ENCODE assay signal across 1 cellular context in genomic region chr6:15322184-15322583, GRCh38.
TF ChIP-seq lines count a peak whose summit lies in the region.

No MANE protein-coding gene starts in this region.

TF ChIP-seq in GM23338, 12 proteins besides CTCF, POLR2A, EP300 and RAD21:
- TF ChIP-seq ZNF462 (CRISPR knock-in tag; IDR thresholded peaks at IDR 0.05) (no peak), EZH2 (IDR thresholded peaks at IDR 0.05; ENCODE audit: low read depth, unreplicated experiment) (no peak), ZNF331 (CRISPR knock-in tag; IDR thresholded peaks at IDR 0.05; ENCODE audit: low read depth) (no peak)
